Comparison of ENCODE assay signal across 13 cellular contexts in the genomic region with DNA sequence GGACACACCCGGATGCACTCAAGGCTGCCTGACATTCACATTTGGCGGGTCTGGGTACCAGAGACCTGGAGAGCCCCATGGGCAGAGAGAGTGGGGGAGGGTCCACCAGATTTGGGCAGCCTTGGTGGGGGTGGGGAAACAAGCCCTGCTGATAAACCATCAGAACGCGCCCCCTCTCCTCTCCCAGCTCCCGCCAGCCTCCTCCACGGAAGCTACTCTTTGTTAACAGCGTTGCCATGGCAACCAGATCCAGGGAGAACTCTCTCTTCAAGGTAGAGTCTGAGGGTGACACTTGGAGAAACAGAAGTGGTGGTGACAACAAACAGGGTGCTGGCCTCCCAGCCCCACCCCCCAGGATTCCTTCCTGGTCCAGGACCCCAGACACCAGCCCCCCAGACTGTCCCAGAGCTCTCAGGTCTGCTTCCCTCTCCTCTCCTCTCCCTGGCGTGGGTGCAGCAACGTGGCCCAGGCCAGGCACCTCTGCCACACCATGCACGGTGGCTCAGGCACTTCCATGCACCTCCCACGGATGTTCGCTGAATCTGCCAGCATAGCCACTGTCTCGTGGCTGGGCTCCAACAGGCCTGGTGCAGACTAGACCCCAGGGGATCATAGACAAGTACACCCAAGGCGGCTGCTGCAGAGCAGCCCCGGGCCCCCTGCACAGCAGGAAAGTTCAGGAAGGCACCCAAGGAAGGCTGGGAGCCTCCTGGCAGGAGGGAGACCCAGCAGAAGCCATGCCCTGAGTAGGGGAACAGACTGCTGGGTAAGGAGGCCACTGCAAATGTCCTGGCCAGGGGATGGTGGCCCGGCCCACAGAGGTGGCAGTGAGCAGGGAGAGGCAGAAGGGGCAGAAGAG. TPM values are rescaled to one million over a fixed set of nuclear protein-coding genes. Genes with fewer than 3 reads are reported as not detected.
A peak's percentile ranks its signal among the peaks of the same experiment; 100 is the strongest.
DNase-seq lines count a peak whose midpoint lies in the region; ATAC-seq and TF ChIP-seq lines count a peak whose summit lies in the region.
"Had no signal": no experiment of that assay in that cellular context is flagged by ENCODE, and none has a peak within 500 bp of the region (broad histone marks: within the 10 kb centered on the region; RNA-seq: fewer than 3 reads in every experiment).

No MANE protein-coding gene starts in this region.

- no peaks in the 10 kb centered on the region for H3K9me3 ChIP-seq in SK-N-SH

- TF ChIP-seq CTCF in SK-N-SH (IDR thresholded peaks at IDR 0.05): no peak

- peaks cover 0 to 10% of the 10 kb centered on the region in 2 experiments; a peak in 1 of 4 replicates for H3K4me1 ChIP-seq in SK-N-SH (ENCODE audit: control insufficient read depth in 1 of 2, insufficient read depth in 2 of 2, low read depth in 1 of 2, low read length in 1 of 2)

- no peaks in the 10 kb centered on the region for H3K9me2 ChIP-seq in SK-N-SH

- POLR2A ChIA-PET in SK-N-SH (lab: Yijun Ruan, JAX): interaction anchor here (0.6 kb wide), 1 partner anchor 128 kb away, joined by 3 read pairs; no protein-coding TSS in a partner anchor

- peak overlapping the region in 1 of 2 donors; percentile 42 for H3K27ac Mint-ChIP-seq in effector memory CD8-positive, alpha-beta T cell
- H3K27ac Mint-ChIP-seq: activated naive CD8-positive, alpha-beta T cell; dendritic cell treated with granulocyte-macrophage colony-stimulating factor and Interleukin-4, amounts not matched to agents 40 ng/mL and 50 ng/mL, for 4 days had no signal

- CTCF ChIA-PET in SK-N-SH (lab: Yijun Ruan, JAX): interaction anchor here (0.6 to 1.9 kb wide), 7 partner anchors 8 to 894 kb away, joined by 3 to 9 read pairs (median 3); no protein-coding TSS in a partner anchor

- H3K4me1 Mint-ChIP-seq in effector memory CD8-positive, alpha-beta T cell (ENCODE audit: low read depth in 2 of 2): peaks cover 0 to 26% of the 10 kb centered on the region in 2 donors

- no peak for TF ChIP-seq EP300 in SK-N-SH (IDR thresholded peaks at IDR 0.05; ENCODE audit: borderline replicate concordance in 1 of 2, low read depth in 1 of 2, low read length in 1 of 2)

- peaks cover 3% of the 10 kb centered on the region; the same call in 1 of the 2 replicates for H4K20me1 ChIP-seq in SK-N-SH (ENCODE audit: insufficient read depth)

- intact Hi-C loops in posterior cingulate gyrus (cut with DNase I): no loop called here

- H3K27me3 ChIP-seq in SK-N-SH (ENCODE audit: insufficient read depth): peaks cover 34% of the 10 kb centered on the region

- no peaks in the 10 kb centered on the region for H3K36me3 ChIP-seq in SK-N-SH (replicated peaks in 1 of 2; ENCODE audit: control insufficient read depth in 1 of 2, insufficient read depth in 2 of 2, low read length in 1 of 2)

- peak overlapping the region in 1 of 2 donors; percentile 20 for H3K4me3 Mint-ChIP-seq in effector memory CD8-positive, alpha-beta T cell
- H3K4me3 Mint-ChIP-seq: activated naive CD8-positive, alpha-beta T cell; dendritic cell treated with granulocyte-macrophage colony-stimulating factor and Interleukin-4, amounts not matched to agents 40 ng/mL and 50 ng/mL, for 4 days had no signal

- ATAC-seq in SK-N-SH treated with all-trans-retinoic acid at 6 μM for 48 hours: no peak
- no peak for ATAC-seq in effector memory CD8-positive, alpha-beta T cell (replicated peaks)
- ATAC-seq: naive thymus-derived CD8-positive, alpha-beta T cell had no signal

- no peak overlapping the region for H2AFZ ChIP-seq in SK-N-SH (ENCODE audit: low read depth)

- H3K27ac ChIP-seq in SK-N-SH (ENCODE audit: low read depth in 2 of 2, low read length in 1 of 2): no peak overlapping the region

- 41% methylated on average over 6 of the region's 16 CpGs for WGBS in SK-N-SH (ENCODE audit: low lambda C conversion rate)

- H3K27me3 Mint-ChIP-seq in effector memory CD8-positive, alpha-beta T cell: peaks cover 14 to 17% of the 10 kb centered on the region in 2 donors

- no peak overlapping the region for H3K4me3 ChIP-seq in SK-N-SH (ENCODE audit: low read depth in 2 of 2, low read length in 1 of 2)

- H3K4me2 ChIP-seq in SK-N-SH: no peak overlapping the region

- DNase-seq in SK-N-SH (peak; percentile 56), NCI-H1092 (lab: John Stamatoyannopoulos, UW) (peak; percentile 15), cerebellar cortex (ENCODE audit: low spot score) (peak; percentile 35), posterior cingulate gyrus (peak in 7 of 10 donors; percentile 33 to 86 (median 59)), NCI-H345 (lab: John Stamatoyannopoulos, UW) (no peak), AG08396 (ENCODE audit: low spot score) (no peak)
- DNase-seq in effector memory CD8-positive, alpha-beta T cell: no peak
- DNase-seq: activated CD4-positive, alpha-beta T cell treated with anti-CD3 and anti-CD28 coated beads, Interleukin-2, amount 50 U/mL, for 4 hours; kidney glomerular epithelial cell had no signal

- H3K9ac ChIP-seq in SK-N-SH: no peak overlapping the region

- peaks cover 3% of the 10 kb centered on the region for H3K36me3 Mint-ChIP-seq in effector memory CD8-positive, alpha-beta T cell (ENCODE audit: insufficient read depth)
- H3K36me3 Mint-ChIP-seq: activated naive CD8-positive, alpha-beta T cell had no signal

- TF ChIP-seq RAD21 in SK-N-SH (IDR thresholded peaks at IDR 0.05; ENCODE audit: low read length): no peak

- no peaks in the 10 kb centered on the region for H3K79me2 ChIP-seq in SK-N-SH (ENCODE audit: insufficient read depth)

- no peaks in the 10 kb centered on the region for H3F3A ChIP-seq in SK-N-SH (replicated peaks; ENCODE audit: insufficient read depth)

- no peaks in the 10 kb centered on the region for H3K9me3 Mint-ChIP-seq in effector memory CD8-positive, alpha-beta T cell
- H3K9me3 Mint-ChIP-seq: dendritic cell treated with granulocyte-macrophage colony-stimulating factor and Interleukin-4, amounts not matched to agents 40 ng/mL and 50 ng/mL, for 4 days; naive thymus-derived CD8-positive, alpha-beta T cell had no signal

TF ChIP-seq in SK-N-SH, 30 proteins besides CTCF, POLR2A, EP300 and RAD21 (continues in another document):
- TF ChIP-seq, protein P1, sequence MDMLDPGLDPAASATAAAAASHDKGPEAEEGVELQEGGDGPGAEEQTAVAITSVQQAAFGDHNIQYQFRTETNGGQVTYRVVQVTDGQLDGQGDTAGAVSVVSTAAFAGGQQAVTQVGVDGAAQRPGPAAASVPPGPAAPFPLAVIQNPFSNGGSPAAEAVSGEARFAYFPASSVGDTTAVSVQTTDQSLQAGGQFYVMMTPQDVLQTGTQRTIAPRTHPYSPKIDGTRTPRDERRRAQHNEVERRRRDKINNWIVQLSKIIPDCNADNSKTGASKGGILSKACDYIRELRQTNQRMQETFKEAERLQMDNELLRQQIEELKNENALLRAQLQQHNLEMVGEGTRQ (IDR thresholded peaks at IDR 0.05; ENCODE audit: borderline replicate concordance, low read depth, low read length): no peak
- TF ChIP-seq TEAD4 (IDR thresholded peaks at IDR 0.05; ENCODE audit: borderline replicate concordance, insufficient read depth): no peak
- no peak for TF ChIP-seq MAX (IDR thresholded peaks at IDR 0.05; ENCODE audit: low read depth)
- TF ChIP-seq JUND (IDR thresholded peaks at IDR 0.05): no peak
- TF ChIP-seq EZH2phosphoT487 (IDR thresholded peaks at IDR 0.05; ENCODE audit: borderline replicate concordance, low read depth): no peak
- TF ChIP-seq, protein P2, sequence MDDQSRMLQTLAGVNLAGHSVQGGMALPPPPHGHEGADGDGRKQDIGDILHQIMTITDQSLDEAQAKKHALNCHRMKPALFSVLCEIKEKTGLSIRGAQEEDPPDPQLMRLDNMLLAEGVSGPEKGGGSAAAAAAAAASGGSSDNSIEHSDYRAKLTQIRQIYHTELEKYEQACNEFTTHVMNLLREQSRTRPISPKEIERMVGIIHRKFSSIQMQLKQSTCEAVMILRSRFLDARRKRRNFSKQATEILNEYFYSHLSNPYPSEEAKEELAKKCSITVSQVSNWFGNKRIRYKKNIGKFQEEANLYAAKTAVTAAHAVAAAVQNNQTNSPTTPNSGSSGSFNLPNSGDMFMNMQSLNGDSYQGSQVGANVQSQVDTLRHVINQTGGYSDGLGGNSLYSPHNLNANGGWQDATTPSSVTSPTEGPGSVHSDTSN (IDR thresholded peaks at IDR 0.05): no peak
- TF ChIP-seq TCF12 (IDR thresholded peaks at IDR 0.05): no peak

TF ChIP-seq in SK-N-SH treated with all-trans-retinoic acid at 6 μM for 48 hours, 23 proteins besides CTCF, POLR2A, EP300 and RAD21 (continues in another document):
- TF ChIP-seq SNAI2 (CRISPR knock-in tag; IDR thresholded peaks at IDR 0.05): no peak
- TF ChIP-seq ARNTL (CRISPR knock-in tag; IDR thresholded peaks at IDR 0.05; ENCODE audit: borderline replicate concordance, low read depth): no peak
- no peak for TF ChIP-seq BACH2 (CRISPR knock-in tag; IDR thresholded peaks at IDR 0.05; ENCODE audit: borderline replicate concordance)
- TF ChIP-seq CSDC2 (CRISPR knock-in tag; IDR thresholded peaks at IDR 0.05): no peak
- no peak for TF ChIP-seq GLIS3 (CRISPR knock-in tag; IDR thresholded peaks at IDR 0.05)
- TF ChIP-seq ISL1 (CRISPR knock-in tag; IDR thresholded peaks at IDR 0.05): no peak
- no peak for TF ChIP-seq POU6F1 (CRISPR knock-in tag; IDR thresholded peaks at IDR 0.05; ENCODE audit: borderline replicate concordance, low read depth)
- TF ChIP-seq ZNF565 (CRISPR knock-in tag; conservative IDR thresholded peaks at IDR 0.05; ENCODE audit: low read depth): no peak
- no peak for TF ChIP-seq RARB (CRISPR knock-in tag; IDR thresholded peaks at IDR 0.05)

RNA-seq across cellular contexts. Expression of gene RASGEF1A, which starts 4.6 kb away (rescaled TPM):
- not detected in 2 replicates for polyA plus RNA-seq in SK-N-SH (2012; rRNA removed)
- 0.01 TPM in 1 of 2 replicates, not detected in the other for polyA plus RNA-seq in SK-N-SH (2012; cell fraction: cytosol; rRNA removed)
- polyA plus RNA-seq in SK-N-SH (2012; cell fraction: nucleus; rRNA removed): not detected in 2 replicates

Comparison
In these comparisons a context has a peak if more than half of its experiments do, and no peak if none do; other contexts are left out.
1. DNase-seq: peak in SK-N-SH (single experiment), NCI-H1092 (single experiment), cerebellar cortex (single experiment) and posterior cingulate gyrus (7 of 10); none in NCI-H345 (single experiment), AG08396 (single experiment) and effector memory CD8-positive, alpha-beta T cell (0 of 3).